Comparison of ENCODE assay signal across 2 cellular contexts in the genomic region with DNA sequence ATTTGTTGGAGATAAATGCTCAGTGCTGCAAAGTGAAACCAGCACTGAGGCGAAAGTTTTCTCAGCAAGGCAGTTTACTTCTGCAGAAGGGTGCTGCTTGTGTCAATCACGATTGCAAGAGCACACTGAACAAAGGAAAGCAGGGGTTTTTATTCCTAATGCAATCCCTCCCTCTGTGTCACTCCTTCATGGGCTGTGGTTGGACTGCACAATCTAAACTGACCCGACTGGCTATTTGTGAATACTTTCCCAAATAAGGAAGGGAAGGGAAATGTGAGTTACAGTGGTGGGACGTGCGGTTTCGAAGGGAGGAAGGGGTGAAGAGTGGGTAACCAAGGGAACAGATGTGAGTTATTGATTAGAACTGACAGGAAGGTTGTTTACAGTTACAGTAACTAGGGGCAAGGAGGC. TPM values are rescaled to one million over a fixed set of nuclear protein-coding genes. Genes with fewer than 3 reads are reported as not detected.
"Had no signal": no experiment of that assay in that cellular context is flagged by ENCODE, and none has a peak within 500 bp of the region (broad histone marks: within the 10 kb centered on the region; RNA-seq: fewer than 3 reads in every experiment).

No MANE protein-coding gene starts in this region.

RNA-seq across cellular contexts. Expression of a gene that starts 15.2 kb away (rescaled TPM):
- total RNA-seq: skeletal muscle tissue had no signal

RNA-seq across cellular contexts. Expression of a gene that starts 41.4 kb away (rescaled TPM):
- total RNA-seq: osteocyte had no signal
